8 cellular contexts compared by ENCODE assay signal in the genomic region with DNA sequence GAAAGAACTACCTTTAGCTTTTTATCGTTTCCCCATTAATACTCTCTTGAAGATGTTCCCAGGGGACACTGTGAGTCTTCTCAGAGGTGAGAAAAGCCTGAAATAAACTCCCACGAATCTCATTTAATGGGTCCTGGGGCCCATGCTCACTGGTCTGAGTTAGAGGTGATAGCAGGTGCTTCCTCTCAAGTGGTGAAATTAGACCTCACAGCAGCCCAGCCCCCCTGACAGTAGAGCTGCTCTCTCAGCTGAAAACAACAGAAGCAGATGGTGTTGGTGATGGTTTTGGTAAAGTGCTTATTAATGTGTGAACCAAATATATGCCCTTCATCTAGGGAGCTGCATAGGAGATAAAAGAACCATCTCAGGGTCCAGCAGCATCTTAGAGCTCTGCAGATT.
A peak's percentile ranks its signal among the peaks of the same experiment; 100 is the strongest.
DNase-seq lines count a peak whose midpoint lies in the region; ATAC-seq and TF ChIP-seq lines count a peak whose summit lies in the region.

No MANE protein-coding gene starts in this region.

- H3K4me3 Mint-ChIP-seq in CD8-positive, alpha-beta T cell: peak overlapping the region; percentile 64
- H3K4me3 Mint-ChIP-seq in T-helper 2 cell treated with Interferon-gamma antibody and Interleukin-4, amounts not matched to agents 5 μg/mL and 100 μg/mL, for 36 hours: peak overlapping the region; percentile 44

- peak; percentile 49 for ATAC-seq in CD8-positive, alpha-beta T cell
- ATAC-seq in HG03108 (IDR thresholded peaks at IDR 0.05; ENCODE audit: unreplicated experiment): peak; percentile 77

- peaks cover 5% of the 10 kb centered on the region for H3K27me3 Mint-ChIP-seq in CD8-positive, alpha-beta T cell (ENCODE audit: low read depth)
- H3K27me3 Mint-ChIP-seq in T-helper 2 cell treated with Interferon-gamma antibody and Interleukin-4, amounts not matched to agents 5 μg/mL and 100 μg/mL, for 36 hours (ENCODE audit: low read depth): peaks cover 10% of the 10 kb centered on the region

- peak overlapping the region; percentile 41 for H3K27ac Mint-ChIP-seq in CD8-positive, alpha-beta T cell
- H3K27ac Mint-ChIP-seq in T-helper 2 cell treated with Interferon-gamma antibody and Interleukin-4, amounts not matched to agents 5 μg/mL and 100 μg/mL, for 36 hours: no peak overlapping the region

- H3K9me3 ChIP-seq in CD8-positive, alpha-beta T cell (ENCODE audit: low read length): no peaks in the 10 kb centered on the region

- peak; percentile 15 for TF ChIP-seq POLR2A in GM19193 (IDR thresholded peaks at IDR 0.05; ENCODE audit: extremely low read depth, insufficient read depth, insufficient read length)

- DNase-seq in CD8-positive, alpha-beta T cell: no peak
- no peak for DNase-seq in T-helper 2 cell treated with Interferon-gamma antibody and Interleukin-4, amounts not matched to agents 5 μg/mL and 100 μg/mL, for 36 hours (ENCODE audit: low spot score)
- DNase-seq in AG08396 (ENCODE audit: low spot score) (no peak), NCI-H82 (lab: John Stamatoyannopoulos, UW) (no peak), activated gamma-delta T cell (lab: John Stamatoyannopoulos, UW) (no peak)
- DNase-seq in activated naive CD4-positive, alpha-beta T cell (lab: John Stamatoyannopoulos, UW): no peak

- intact Hi-C loops in CD8-positive, alpha-beta T cell (cut with DNase I, micrococcal nuclease): no loop called here

- H3K4me1 Mint-ChIP-seq in CD8-positive, alpha-beta T cell (ENCODE audit: low read depth): peaks cover 27% of the 10 kb centered on the region
- peaks cover 7% of the 10 kb centered on the region for H3K4me1 Mint-ChIP-seq in T-helper 2 cell treated with Interferon-gamma antibody and Interleukin-4, amounts not matched to agents 5 μg/mL and 100 μg/mL, for 36 hours (ENCODE audit: low read depth)

- H3K36me3 ChIP-seq in CD8-positive, alpha-beta T cell (ENCODE audit: insufficient read depth, low read length): no peaks in the 10 kb centered on the region

- no peaks in the 10 kb centered on the region for H3K9me3 Mint-ChIP-seq in CD8-positive, alpha-beta T cell
- H3K9me3 Mint-ChIP-seq in T-helper 2 cell treated with Interferon-gamma antibody and Interleukin-4, amounts not matched to agents 5 μg/mL and 100 μg/mL, for 36 hours: no peaks in the 10 kb centered on the region

- no peak overlapping the region for H3K27ac ChIP-seq in CD8-positive, alpha-beta T cell (ENCODE audit: low read depth, low read length)

- CTCF ChIA-PET in CD8-positive, alpha-beta T cell (lab: Charles Lee): interaction anchor here (1.1 kb wide), 1 partner anchor 11 kb away, joined by 4 read pairs; no protein-coding TSS in a partner anchor

- no peak for TF ChIP-seq CTCF in CD8-positive, alpha-beta T cell (IDR thresholded peaks at IDR 0.05)

- POLR2A ChIA-PET in CD8-positive, alpha-beta T cell (lab: Charles Lee): no interaction called here

- H3K36me3 Mint-ChIP-seq in CD8-positive, alpha-beta T cell: no peaks in the 10 kb centered on the region
- H3K36me3 Mint-ChIP-seq in T-helper 2 cell treated with Interferon-gamma antibody and Interleukin-4, amounts not matched to agents 5 μg/mL and 100 μg/mL, for 36 hours (ENCODE audit: low read depth): no peaks in the 10 kb centered on the region

- peaks cover 6% of the 10 kb centered on the region for H3K4me1 ChIP-seq in CD8-positive, alpha-beta T cell (ENCODE audit: insufficient read depth, low read length)

- peak overlapping the region; percentile 30 for H3K4me3 ChIP-seq in CD8-positive, alpha-beta T cell (ENCODE audit: low read depth, low read length)

- no peaks in the 10 kb centered on the region for H3K27me3 ChIP-seq in CD8-positive, alpha-beta T cell (ENCODE audit: insufficient read depth, low read length)
